Comparison of ENCODE assay signal across 8 cellular contexts in genomic region chr1:21574464-21575151, GRCh38.
DNase-seq lines count a peak whose midpoint lies in the region; ATAC-seq and TF ChIP-seq lines count a peak whose summit lies in the region.

No MANE protein-coding gene starts in this region.

- H3K4me3 Mint-ChIP-seq in activated naive CD8-positive, alpha-beta T cell treated with anti-CD3 and anti-CD28 coated beads, Interleukin-2, amount 50 U/mL, for 24 hours: no peak overlapping the region

- TF ChIP-seq CTCF in osteoblast (IDR thresholded peaks at IDR 0.05; ENCODE audit: extremely low read depth, low read depth, low read length): no peak

- peaks cover 1% of the 10 kb centered on the region for H3K27me3 ChIP-seq in osteoblast (ENCODE audit: insufficient read depth, low read length)

- no peak overlapping the region for H2AFZ ChIP-seq in osteoblast (ENCODE audit: low read length)

- peak overlapping the region; percentile 0 for H3K27ac ChIP-seq in osteoblast (ENCODE audit: low read depth, low read length)

- peaks cover 11% of the 10 kb centered on the region for H3K4me1 ChIP-seq in osteoblast (ENCODE audit: insufficient read depth, low read length)

- H3K4me2 ChIP-seq in osteoblast (ENCODE audit: insufficient read depth, low read length): peak overlapping the region; percentile 10

- ATAC-seq in activated naive CD8-positive, alpha-beta T cell treated with anti-CD3 and anti-CD28 coated beads, Interleukin-2, amount 50 U/mL, for 24 hours: no peak
- no peak for ATAC-seq in HG03571 (IDR thresholded peaks at IDR 0.05; ENCODE audit: unreplicated experiment)

- no peaks in the 10 kb centered on the region for H3K36me3 ChIP-seq in osteoblast (ENCODE audit: insufficient read depth, low read length)

- peaks cover 3% of the 10 kb centered on the region for H4K20me1 ChIP-seq in osteoblast (ENCODE audit: insufficient read depth, low read length)

- H3K36me3 Mint-ChIP-seq in activated naive CD8-positive, alpha-beta T cell treated with anti-CD3 and anti-CD28 coated beads, Interleukin-2, amount 50 U/mL, for 24 hours (ENCODE audit: low read depth): no peaks in the 10 kb centered on the region

- DNase-seq in DMS153 treated with DMSO at 0.1 percent for 48 hours (lab: John Stamatoyannopoulos, UW; ENCODE audit: unreplicated experiment) (peak; percentile 70), NCI-H748 (lab: John Stamatoyannopoulos, UW; ENCODE audit: unreplicated experiment) (peak; percentile 83), fibroblast of peridontal ligament (ENCODE audit: extremely low read depth) (peak; percentile 29), osteoblast (ENCODE audit: insufficient read length, low spot score, missing footprints) (peak; percentile 95), NCI-H82 (lab: John Stamatoyannopoulos, UW) (no peak)
- no peak for DNase-seq in activated naive CD8-positive, alpha-beta T cell treated with anti-CD3 and anti-CD28 coated beads, Interleukin-2, amount 50 U/mL, for 24 hours
- DNase-seq in stimulated activated CD4-positive, alpha-beta T cell treated with anti-CD3 and anti-CD28 coated beads, Interleukin-15, amount 100 ng/mL, for 24 hours: no peak

- H3K4me3 ChIP-seq in osteoblast (ENCODE audit: insufficient read depth, low read length): peak overlapping the region; percentile 8

- no peaks in the 10 kb centered on the region for H3K79me2 ChIP-seq in osteoblast (ENCODE audit: insufficient read depth, low read length)

- H3K27me3 Mint-ChIP-seq in activated naive CD8-positive, alpha-beta T cell treated with anti-CD3 and anti-CD28 coated beads, Interleukin-2, amount 50 U/mL, for 24 hours: peaks cover 17% of the 10 kb centered on the region

- no peak overlapping the region for H3K27ac Mint-ChIP-seq in activated naive CD8-positive, alpha-beta T cell treated with anti-CD3 and anti-CD28 coated beads, Interleukin-2, amount 50 U/mL, for 24 hours

- no peaks in the 10 kb centered on the region for H3K4me1 Mint-ChIP-seq in activated naive CD8-positive, alpha-beta T cell treated with anti-CD3 and anti-CD28 coated beads, Interleukin-2, amount 50 U/mL, for 24 hours

- H3K9me3 Mint-ChIP-seq in activated naive CD8-positive, alpha-beta T cell treated with anti-CD3 and anti-CD28 coated beads, Interleukin-2, amount 50 U/mL, for 24 hours: no peaks in the 10 kb centered on the region

- H3K9me3 ChIP-seq in osteoblast (ENCODE audit: low read depth, low read length): peaks cover 2% of the 10 kb centered on the region

Comparison
In these comparisons a context has a peak if more than half of its experiments do, and no peak if none do; other contexts are left out.
1. DNase-seq: peak in DMS153 treated with DMSO at 0.1 percent for 48 hours (single experiment), NCI-H748 (single experiment), fibroblast of peridontal ligament (single experiment) and osteoblast (single experiment); none in activated naive CD8-positive, alpha-beta T cell treated with anti-CD3 and anti-CD28 coated beads, Interleukin-2, amount 50 U/mL, for 24 hours (single experiment), stimulated activated CD4-positive, alpha-beta T cell treated with anti-CD3 and anti-CD28 coated beads, Interleukin-15, amount 100 ng/mL, for 24 hours (single experiment) and NCI-H82 (single experiment).